12 cellular contexts compared by ENCODE assay signal in the genomic region with DNA sequence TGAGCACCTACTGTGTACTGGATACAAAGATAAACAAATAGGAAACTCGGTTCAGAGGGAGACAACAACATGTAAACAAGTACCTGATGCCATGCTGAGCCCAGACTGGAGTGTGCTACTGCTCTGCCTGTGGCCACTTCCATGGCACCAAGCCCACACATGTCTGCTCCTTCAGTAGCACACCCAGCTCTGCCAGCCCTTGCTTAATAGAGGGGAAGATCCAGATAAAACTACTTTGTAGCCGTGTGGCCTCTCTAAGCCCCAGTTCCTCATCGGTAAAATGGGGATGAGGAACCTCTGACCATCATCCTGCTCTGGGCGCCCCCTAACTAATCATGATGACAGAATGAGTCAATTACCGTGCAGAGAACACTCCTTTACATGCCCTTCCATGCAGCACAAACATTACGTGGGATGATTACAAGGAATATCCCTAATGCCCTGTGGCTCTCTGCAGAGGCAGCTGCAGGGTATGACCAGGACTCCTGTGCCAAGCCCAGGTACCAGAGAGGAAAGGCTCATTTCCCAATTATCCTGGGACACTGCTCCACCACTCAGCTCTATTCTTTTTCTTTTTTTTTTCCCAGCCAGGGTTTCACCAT. TPM values are rescaled to one million over a fixed set of nuclear protein-coding genes. Genes with fewer than 3 reads are reported as not detected.
DNase-seq lines count a peak whose midpoint lies in the region; ATAC-seq and TF ChIP-seq lines count a peak whose summit lies in the region.
"Had no signal": no experiment of that assay in that cellular context is flagged by ENCODE, and none has a peak within 500 bp of the region (broad histone marks: within the 10 kb centered on the region; RNA-seq: fewer than 3 reads in every experiment).

No MANE protein-coding gene starts in this region.

- H3K27me3 Mint-ChIP-seq in activated naive CD4-positive, alpha-beta T cell treated with anti-CD3 and anti-CD28 coated beads for 36 hours (ENCODE audit: low read depth) = no peaks in the 10 kb centered on the region
- H3K27me3 Mint-ChIP-seq: activated CD4-positive, alpha-beta T cell treated with anti-CD3 and anti-CD28 coated beads, Interleukin-2, amount 10 ng/mL, durations not matched to agents 7 days and 5 days had no signal

- H3K4me3 Mint-ChIP-seq in activated naive CD4-positive, alpha-beta T cell treated with anti-CD3 and anti-CD28 coated beads for 36 hours = no peak overlapping the region
- H3K4me3 Mint-ChIP-seq: activated CD4-positive, alpha-beta T cell treated with anti-CD3 and anti-CD28 coated beads, Interleukin-2, amount 10 ng/mL, durations not matched to agents 7 days and 5 days; GM23338 had no signal

- H3K36me3 Mint-ChIP-seq in activated naive CD4-positive, alpha-beta T cell treated with anti-CD3 and anti-CD28 coated beads for 36 hours (ENCODE audit: low read depth) = peaks cover 33% of the 10 kb centered on the region

- no peak overlapping the region for H3K4me3 ChIP-seq in esophagus muscularis mucosa
- H3K4me3 ChIP-seq: GM23338, spleen had no signal

- TF ChIP-seq CTCF in esophagus muscularis mucosa (IDR thresholded peaks at IDR 0.05) = no peak

- H3K9me3 ChIP-seq in esophagus muscularis mucosa = no peaks in the 10 kb centered on the region
- H3K9me3 ChIP-seq: spleen had no signal

- TF ChIP-seq EP300 in esophagus muscularis mucosa (IDR thresholded peaks at IDR 0.05) = no peak

- intact Hi-C loops in activated naive CD4-positive, alpha-beta T cell treated with anti-CD3 and anti-CD28 coated beads for 36 hours (cut with micrococcal nuclease) = no loop called here
- intact Hi-C loops in esophagus muscularis mucosa (cut with DNase I) = no loop called here

- DNase-seq in activated naive CD4-positive, alpha-beta T cell treated with anti-CD3 and anti-CD28 coated beads for 36 hours = no peak
- DNase-seq in activated naive CD4-positive, alpha-beta T cell treated with anti-CD3 and anti-CD28 coated beads, Interleukin-2, amount 50 U/mL, for 16 hours = no peak
- DNase-seq in SIG-M5 (lab: John Stamatoyannopoulos, UW) = peak; percentile 11
- no peak for DNase-seq in NCI-H1417 (lab: John Stamatoyannopoulos, UW)
- no peak for DNase-seq in esophagus muscularis mucosa (ENCODE audit: extremely low spot score)
- DNase-seq: activated CD4-positive, alpha-beta T cell treated with anti-CD3 and anti-CD28 coated beads, Interleukin-2, amount 10 ng/mL, durations not matched to agents 7 days and 5 days; SHP77 treated with DMSO at 0.1 percent for 48 hours; spleen had no signal

- peak; percentile 18 for ATAC-seq in esophagus mucosa
- no peak for ATAC-seq in HG03457 (IDR thresholded peaks at IDR 0.05; ENCODE audit: unreplicated experiment)
- ATAC-seq: GM23338 had no signal

- H3K27ac ChIP-seq in temporal lobe (ENCODE audit: low read depth, low read length) (peak overlapping the region; percentile 69), esophagus muscularis mucosa (replicated peaks in 1 of 4) (no peak overlapping the region)

- no peaks in the 10 kb centered on the region for H3K27me3 ChIP-seq in esophagus muscularis mucosa
- H3K27me3 ChIP-seq: spleen had no signal

- H3K9me3 Mint-ChIP-seq in activated naive CD4-positive, alpha-beta T cell treated with anti-CD3 and anti-CD28 coated beads for 36 hours = no peaks in the 10 kb centered on the region
- H3K9me3 Mint-ChIP-seq: activated CD4-positive, alpha-beta T cell treated with anti-CD3 and anti-CD28 coated beads, Interleukin-2, amount 10 ng/mL, durations not matched to agents 7 days and 5 days; GM23338 had no signal

- peaks cover 0 to 35% (median 18%) of the 10 kb centered on the region in 4 donors for H3K36me3 ChIP-seq in esophagus muscularis mucosa

- CTCF ChIA-PET in activated naive CD4-positive, alpha-beta T cell treated with anti-CD3 and anti-CD28 coated beads for 36 hours (lab: Charles Lee) = interaction anchor here (1.1 to 1.4 kb wide), 2 partner anchors 9 to 260 kb away, joined by 3 to 4 read pairs; no protein-coding TSS in a partner anchor

- peaks cover 95% of the 10 kb centered on the region for H3K4me1 Mint-ChIP-seq in activated naive CD4-positive, alpha-beta T cell treated with anti-CD3 and anti-CD28 coated beads for 36 hours (ENCODE audit: low read depth)

- H3K4me1 ChIP-seq in esophagus muscularis mucosa = peaks cover 91 to 100% (median 96%) of the 10 kb centered on the region in 4 donors

- peak overlapping the region; percentile 4 for H3K27ac Mint-ChIP-seq in activated naive CD4-positive, alpha-beta T cell treated with anti-CD3 and anti-CD28 coated beads for 36 hours
- H3K27ac Mint-ChIP-seq: activated CD4-positive, alpha-beta T cell treated with anti-CD3 and anti-CD28 coated beads, Interleukin-2, amount 10 ng/mL, durations not matched to agents 7 days and 5 days; GM23338 had no signal

- WGBS in esophagus muscularis mucosa = 31% methylated on average over 6 of the region's 6 CpGs

- no peak for TF ChIP-seq POLR2A in esophagus muscularis mucosa (IDR thresholded peaks at IDR 0.05; ENCODE audit: low read depth)

RNA-seq across cellular contexts. Expression of a gene that starts 34.9 kb away (rescaled TPM):
- 10 to 100 TPM; 53.0 to 53.5 TPM for total RNA-seq in activated naive CD4-positive, alpha-beta T cell treated with anti-CD3 and anti-CD28 coated beads for 36 hours
- total RNA-seq in esophagus mucosa (9.5 TPM), temporal lobe (39.8 TPM), esophagus muscularis mucosa (10 to 100 TPM; 11.3 to 29.5 (median 16.9) TPM)
